24 cellular contexts compared by ENCODE assay signal in the genomic region with DNA sequence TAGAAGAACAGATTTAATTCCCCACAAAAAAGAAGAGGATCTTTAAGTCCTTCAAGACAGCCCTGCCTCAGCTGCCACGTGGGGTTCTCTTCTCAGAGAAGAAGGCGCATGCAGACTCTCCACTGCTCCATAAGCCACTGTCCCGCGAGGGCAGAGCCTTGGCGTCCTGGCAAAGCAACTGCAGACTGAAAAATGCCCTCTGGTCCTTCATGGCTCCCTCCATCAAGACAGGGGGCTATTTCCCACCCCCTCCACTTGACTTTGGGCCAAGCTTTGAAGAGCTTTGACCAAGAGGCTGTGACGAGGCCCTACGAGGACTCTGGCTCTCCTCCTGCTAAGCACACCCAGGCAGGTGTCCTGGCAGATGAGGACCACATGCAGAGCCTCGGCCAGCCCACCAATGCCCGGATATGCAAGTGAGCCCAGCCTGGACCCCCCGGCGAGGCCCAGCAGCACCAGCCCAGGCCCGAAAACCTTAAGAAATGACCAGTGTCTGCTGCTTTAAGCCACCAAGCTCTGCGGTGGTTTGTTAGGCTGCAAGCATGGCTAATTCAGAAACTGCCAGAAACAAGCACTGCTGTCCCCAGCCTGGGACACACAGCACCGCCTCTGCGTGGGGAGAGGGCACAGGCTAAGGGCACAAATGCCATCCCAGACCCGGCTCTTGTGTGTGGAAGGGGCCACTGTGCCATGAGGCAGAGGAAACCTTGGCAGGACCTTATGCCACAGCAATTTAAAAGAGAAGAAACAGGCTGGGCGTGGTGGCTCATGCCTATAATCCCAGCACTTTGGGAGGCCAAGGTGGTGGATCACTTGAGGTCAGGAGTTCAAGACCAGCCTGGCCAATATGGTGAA. TPM values are rescaled to one million over a fixed set of nuclear protein-coding genes. Genes with fewer than 3 reads are reported as not detected.
"Had no signal": no experiment of that assay in that cellular context is flagged by ENCODE, and none has a peak within 500 bp of the region (broad histone marks: within the 10 kb centered on the region; RNA-seq: fewer than 3 reads in every experiment).

No MANE protein-coding gene starts in this region.

- H3K4me3 ChIP-seq: cardiac muscle cell, hepatocyte, lower lobe of right lung, transverse colon, uterus had no signal

- H3K27me3 Mint-ChIP-seq: activated naive CD8-positive, alpha-beta T cell; natural killer cell treated with Interleukin-12 subunit alpha and Interleukin-12 subunit beta and Interleukin-15 and Interleukin-18, amount 100 ng/mL, for 72 hours had no signal

- H2AFZ ChIP-seq: hepatocyte had no signal

- H3K27ac Mint-ChIP-seq: activated naive CD8-positive, alpha-beta T cell; activated T-helper 1 cell treated with anti-CD3 and anti-CD28 coated beads, Interleukin-12 subunit alpha, Interleukin-12 subunit beta, Interleukin-2, Interleukin-4 antibody, amounts not matched to agents 30 ng/mL and 10 ng/mL and 1 ng/mL, durations not matched to agents 14 hours and 24 hours and 36 hours; mesothelial cell of epicardium; natural killer cell treated with Interleukin-12 subunit alpha and Interleukin-12 subunit beta and Interleukin-15 and Interleukin-18, amount 100 ng/mL, for 72 hours; T-helper 1 cell treated with Interleukin-12 subunit alpha and Interleukin-12 subunit beta and Interleukin-4 antibody, amounts not matched to agents 30 μg/mL and 1 μg/mL, for 36 hours had no signal

- H3K36me3 Mint-ChIP-seq: activated naive CD8-positive, alpha-beta T cell had no signal

- H3K9me3 Mint-ChIP-seq: activated T-helper 1 cell treated with anti-CD3 and anti-CD28 coated beads, Interleukin-12 subunit alpha, Interleukin-12 subunit beta, Interleukin-2, Interleukin-4 antibody, amounts not matched to agents 30 ng/mL and 10 ng/mL and 1 ng/mL, durations not matched to agents 14 hours and 24 hours and 36 hours; mesothelial cell of epicardium; natural killer cell treated with Interleukin-12 subunit alpha and Interleukin-12 subunit beta and Interleukin-15 and Interleukin-18, amount 100 ng/mL, for 72 hours; T-helper 1 cell treated with Interleukin-12 subunit alpha and Interleukin-12 subunit beta and Interleukin-4 antibody, amounts not matched to agents 30 μg/mL and 1 μg/mL, for 36 hours had no signal

- ATAC-seq: foreskin keratinocyte; left colon; lower lobe of right lung; natural killer cell treated with Interleukin-12 subunit alpha and Interleukin-12 subunit beta and Interleukin-15 and Interleukin-18, amount 100 ng/mL, for 72 hours; stimulated activated naive CD8-positive, alpha-beta T cell treated with anti-CD3 and anti-CD28 coated beads, Interleukin-15, Interleukin-2, amounts not matched to agents 100 U/mL and 50 U/mL, for 24 hours had no signal

- H3K36me3 ChIP-seq: cardiac muscle cell, uterus had no signal

- H3K4me2 ChIP-seq: hepatocyte had no signal

- H3K27ac ChIP-seq: cardiac muscle cell, epithelial cell of prostate, foreskin keratinocyte, hepatocyte, lower lobe of right lung, transverse colon, uterus, VCaP had no signal

- H3K4me1 ChIP-seq: foreskin keratinocyte, transverse colon, uterus had no signal

- DNase-seq: activated CD4-positive, alpha-beta T cell treated with anti-CD3 and anti-CD28 coated beads, Interleukin-2, amount 50 U/mL, for 48 hours; activated gamma-delta T cell treated with Interleukin-2 at 50 U/mL for 16 hours; activated T-cell treated with anti-CD3 and anti-CD28 coated beads for 4 hours; foreskin keratinocyte; left colon; lower lobe of right lung; occipital lobe; retina; stimulated activated CD4-positive, alpha-beta T cell treated with anti-CD3 and anti-CD28 coated beads, Interleukin-12 subunit alpha, Interleukin-12 subunit beta, amount 100 ng/mL, for 4 hours; stimulated activated CD4-positive, alpha-beta T cell treated with anti-CD3 and anti-CD28 coated beads, Interleukin-1b, Interleukin-23, amount 100 ng/mL, for 48 hours; stimulated activated CD8-positive, alpha-beta memory T cell treated with anti-CD3 and anti-CD28 coated beads, Interleukin-4, amount 100 ng/mL, for 48 hours; stimulated activated naive CD8-positive, alpha-beta T cell treated with anti-CD3 and anti-CD28 coated beads, Interleukin-15, Interleukin-2, amounts not matched to agents 100 U/mL and 50 U/mL, for 24 hours; transverse colon; uterus had no signal

- H3K4me3 Mint-ChIP-seq: activated naive CD8-positive, alpha-beta T cell; activated T-helper 1 cell treated with anti-CD3 and anti-CD28 coated beads, Interleukin-12 subunit alpha, Interleukin-12 subunit beta, Interleukin-2, Interleukin-4 antibody, amounts not matched to agents 30 ng/mL and 10 ng/mL and 1 ng/mL, durations not matched to agents 14 hours and 24 hours and 36 hours; mesothelial cell of epicardium; natural killer cell treated with Interleukin-12 subunit alpha and Interleukin-12 subunit beta and Interleukin-15 and Interleukin-18, amount 100 ng/mL, for 72 hours; T-helper 1 cell treated with Interleukin-12 subunit alpha and Interleukin-12 subunit beta and Interleukin-4 antibody, amounts not matched to agents 30 μg/mL and 1 μg/mL, for 36 hours had no signal

- H3K27me3 ChIP-seq: cardiac muscle cell, foreskin keratinocyte, hepatocyte, transverse colon, uterus had no signal

- FAIRE-seq: islet of Langerhans had no signal

- H3K9me3 ChIP-seq: lower lobe of right lung, transverse colon, uterus had no signal

- H3K4me1 Mint-ChIP-seq: mesothelial cell of epicardium had no signal

RNA-seq across cellular contexts. Expression of a gene that starts 56.8 kb away (rescaled TPM):
- total RNA-seq: transverse colon had no signal
